16 cellular contexts compared by ENCODE assay signal in the genomic region with DNA sequence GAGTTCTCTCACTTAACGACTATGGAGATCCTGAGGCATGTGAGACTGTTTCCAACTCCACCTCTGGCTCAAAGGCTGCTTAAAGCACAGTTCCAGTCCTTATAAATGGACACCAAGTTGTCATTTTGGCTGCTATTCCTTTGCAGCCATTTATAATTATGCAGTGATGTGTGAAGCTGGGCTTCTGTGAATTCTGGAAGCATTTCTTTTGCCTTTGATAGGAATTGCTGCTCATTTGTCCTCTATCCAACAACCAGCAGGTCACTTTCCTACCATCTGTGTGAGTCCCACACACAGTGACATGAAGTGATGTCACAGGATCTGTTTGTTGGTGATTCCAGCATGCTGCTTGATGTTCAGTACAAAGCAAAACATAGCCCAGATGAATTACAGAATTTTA. TPM values are rescaled to one million over a fixed set of nuclear protein-coding genes. Genes with fewer than 3 reads are reported as not detected.
A peak's percentile ranks its signal among the peaks of the same experiment; 100 is the strongest.
DNase-seq lines count a peak whose midpoint lies in the region; ATAC-seq and TF ChIP-seq lines count a peak whose summit lies in the region.
"Had no signal": no experiment of that assay in that cellular context is flagged by ENCODE, and none has a peak within 500 bp of the region (broad histone marks: within the 10 kb centered on the region; RNA-seq: fewer than 3 reads in every experiment).

No MANE protein-coding gene starts in this region.

- H3K9me3 ChIP-seq in CD4-positive, CD25-positive, alpha-beta regulatory T cell (ENCODE audit: control insufficient read depth in 2 of 2, low read length in 2 of 2), result no peaks in the 10 kb centered on the region
- H3K9me3 ChIP-seq in ascending aorta, result no peaks in the 10 kb centered on the region
- H3K9me3 ChIP-seq: colonic mucosa had no signal

- H3K4me1 ChIP-seq in CD4-positive, CD25-positive, alpha-beta regulatory T cell (ENCODE audit: control insufficient read depth, insufficient read depth, low read length, poor library complexity, severe bottlenecking), result peaks cover 77% of the 10 kb centered on the region
- H3K4me1 ChIP-seq in KMS-11 (ENCODE audit: low read depth, poor library complexity, severe bottlenecking), result peaks cover 62% of the 10 kb centered on the region
- peaks cover 0 to 5% of the 10 kb centered on the region in 2 donors for H3K4me1 ChIP-seq in ascending aorta

- H3K9ac ChIP-seq in KMS-11, result no peak overlapping the region

- TF ChIP-seq CTCF in KMS-11 (conservative IDR thresholded peaks at IDR 0.05; ENCODE audit: low read depth, low read length) (no peak), ascending aorta (IDR thresholded peaks at IDR 0.05) (no peak), glutamatergic neuron (IDR thresholded peaks at IDR 0.05; ENCODE audit: partially characterized antibody, unreplicated experiment) (no peak)

- no peaks in the 10 kb centered on the region for H4K20me1 ChIP-seq in KMS-11 (ENCODE audit: insufficient read depth)

- peak overlapping the region; percentile 81 for H3K4me3 ChIP-seq in CD4-positive, CD25-positive, alpha-beta regulatory T cell (ENCODE audit: low read depth, low read length)
- H3K4me3 ChIP-seq in KMS-11 (IDR thresholded peaks at IDR 0.05; ENCODE audit: insufficient read depth, low read depth, low read length) (no peak overlapping the region), ascending aorta (no peak overlapping the region)
- H3K4me3 ChIP-seq: colonic mucosa had no signal

- H3K36me3 Mint-ChIP-seq in CD4-positive, CD25-positive, alpha-beta regulatory T cell, result no peaks in the 10 kb centered on the region
- H3K36me3 Mint-ChIP-seq in activated naive CD8-positive, alpha-beta T cell treated with anti-CD3 and anti-CD28 coated beads, Interleukin-2, amount 10 ng/mL, durations not matched to agents 7 days and 5 days, result peaks cover 12% of the 10 kb centered on the region
- no peaks in the 10 kb centered on the region for H3K36me3 Mint-ChIP-seq in glutamatergic neuron (ENCODE audit: unreplicated experiment)

- no peak overlapping the region for H2AFZ ChIP-seq in KMS-11 (ENCODE audit: low read depth)

- H3K4me3 Mint-ChIP-seq in CD4-positive, CD25-positive, alpha-beta regulatory T cell, result peak overlapping the region in 3 of 4 donors; percentile 7 to 80 (median 20)
- H3K4me3 Mint-ChIP-seq in activated naive CD8-positive, alpha-beta T cell treated with anti-CD3 and anti-CD28 coated beads, Interleukin-2, amount 10 ng/mL, durations not matched to agents 7 days and 5 days, result no peak overlapping the region
- H3K4me3 Mint-ChIP-seq in glutamatergic neuron (ENCODE audit: unreplicated experiment), result no peak overlapping the region
- H3K4me3 Mint-ChIP-seq: activated B cell treated with CpG ODN at 0.5 μM for 24 hours had no signal

- no peak for DNase-seq in CD4-positive, CD25-positive, alpha-beta regulatory T cell
- no peak for DNase-seq in activated naive CD8-positive, alpha-beta T cell treated with anti-CD3 and anti-CD28 coated beads, Interleukin-2, amount 10 ng/mL, durations not matched to agents 7 days and 5 days
- peak; percentile 53 for DNase-seq in inferior parietal cortex (ENCODE audit: extremely low spot score)
- no peak for DNase-seq in ascending aorta (ENCODE audit: low spot score in 2 of 2)
- DNase-seq in glutamatergic neuron, result no peak
- DNase-seq: activated B cell treated with CpG ODN at 0.5 μM for 24 hours, colonic mucosa, COR-L47, Kasumi-1, NCI-H1105, occipital lobe, SIG-M5 had no signal

- intact Hi-C loops in ascending aorta (cut with DNase I), result no loop called here

- no peaks in the 10 kb centered on the region for H3K36me3 ChIP-seq in CD4-positive, CD25-positive, alpha-beta regulatory T cell (ENCODE audit: control insufficient read depth, insufficient read depth, low read length)
- H3K36me3 ChIP-seq in KMS-11 (ENCODE audit: insufficient read depth), result no peaks in the 10 kb centered on the region
- H3K36me3 ChIP-seq in ascending aorta, result no peaks in the 10 kb centered on the region
- H3K36me3 ChIP-seq: colonic mucosa had no signal

- H3K27ac Mint-ChIP-seq in CD4-positive, CD25-positive, alpha-beta regulatory T cell, result peak overlapping the region; percentile 85 to 98 (median 93)
- peak overlapping the region; percentile 8 for H3K27ac Mint-ChIP-seq in activated naive CD8-positive, alpha-beta T cell treated with anti-CD3 and anti-CD28 coated beads, Interleukin-2, amount 10 ng/mL, durations not matched to agents 7 days and 5 days
- no peak overlapping the region for H3K27ac Mint-ChIP-seq in glutamatergic neuron (ENCODE audit: unreplicated experiment)

- no peaks in the 10 kb centered on the region for H3K27me3 Mint-ChIP-seq in CD4-positive, CD25-positive, alpha-beta regulatory T cell
- no peaks in the 10 kb centered on the region for H3K27me3 Mint-ChIP-seq in activated naive CD8-positive, alpha-beta T cell treated with anti-CD3 and anti-CD28 coated beads, Interleukin-2, amount 10 ng/mL, durations not matched to agents 7 days and 5 days
- no peaks in the 10 kb centered on the region for H3K27me3 Mint-ChIP-seq in glutamatergic neuron (ENCODE audit: unreplicated experiment)
- H3K27me3 Mint-ChIP-seq: activated B cell treated with CpG ODN at 0.5 μM for 24 hours had no signal

- no peaks in the 10 kb centered on the region for H3K27me3 ChIP-seq in CD4-positive, CD25-positive, alpha-beta regulatory T cell (ENCODE audit: control insufficient read depth, insufficient read depth, low read length)
- no peaks in the 10 kb centered on the region for H3K27me3 ChIP-seq in KMS-11 (ENCODE audit: insufficient read depth, low read depth)
- H3K27me3 ChIP-seq in ascending aorta, result no peaks in the 10 kb centered on the region
- H3K27me3 ChIP-seq: colonic mucosa had no signal

- H3K4me1 Mint-ChIP-seq in CD4-positive, CD25-positive, alpha-beta regulatory T cell, result peaks cover 30 to 89% (median 74%) of the 10 kb centered on the region in 4 donors
- peaks cover 63% of the 10 kb centered on the region for H3K4me1 Mint-ChIP-seq in activated naive CD8-positive, alpha-beta T cell treated with anti-CD3 and anti-CD28 coated beads, Interleukin-2, amount 10 ng/mL, durations not matched to agents 7 days and 5 days
- no peaks in the 10 kb centered on the region for H3K4me1 Mint-ChIP-seq in glutamatergic neuron (ENCODE audit: low read depth, unreplicated experiment)

- POLR2A ChIA-PET in activated naive CD8-positive, alpha-beta T cell treated with anti-CD3 and anti-CD28 coated beads, Interleukin-2, amount 10 ng/mL, durations not matched to agents 7 days and 5 days (lab: Charles Lee), result interaction anchor here (0.7 to 4.6 kb wide), 5 partner anchors 15 to 107 kb away, joined by 3 to 55 read pairs (median 16); a partner anchor contains a TSS

- peak overlapping the region; percentile 79; the same call in 1 of the 2 replicates for H3K4me2 ChIP-seq in KMS-11

- no peaks in the 10 kb centered on the region for H3K79me2 ChIP-seq in KMS-11 (ENCODE audit: insufficient read depth, low read depth)

- ATAC-seq in CD4-positive, CD25-positive, alpha-beta regulatory T cell (ENCODE audit: low read depth in 2 of 2), result no peak
- no peak for ATAC-seq in activated naive CD8-positive, alpha-beta T cell treated with anti-CD3 and anti-CD28 coated beads, Interleukin-2, amount 10 ng/mL, durations not matched to agents 7 days and 5 days (ENCODE audit: low read depth)
- no peak for ATAC-seq in GM21381 (IDR thresholded peaks at IDR 0.05; ENCODE audit: unreplicated experiment)
- no peak for ATAC-seq in HG03571 (IDR thresholded peaks at IDR 0.05; ENCODE audit: unreplicated experiment)
- ATAC-seq: right cardiac atrium had no signal

- H3K9me3 Mint-ChIP-seq in CD4-positive, CD25-positive, alpha-beta regulatory T cell, result no peaks in the 10 kb centered on the region
- peaks cover 2% of the 10 kb centered on the region for H3K9me3 Mint-ChIP-seq in activated naive CD8-positive, alpha-beta T cell treated with anti-CD3 and anti-CD28 coated beads, Interleukin-2, amount 10 ng/mL, durations not matched to agents 7 days and 5 days
- H3K9me3 Mint-ChIP-seq in glutamatergic neuron (ENCODE audit: unreplicated experiment), result no peaks in the 10 kb centered on the region
- H3K9me3 Mint-ChIP-seq: activated B cell treated with CpG ODN at 0.5 μM for 24 hours had no signal

- peak overlapping the region; percentile 87 for H3K27ac ChIP-seq in CD4-positive, CD25-positive, alpha-beta regulatory T cell (ENCODE audit: insufficient read depth, low read length, poor library complexity, severe bottlenecking)
- no peak overlapping the region for H3K27ac ChIP-seq in KMS-11
- no peak overlapping the region for H3K27ac ChIP-seq in ascending aorta

RNA-seq across cellular contexts. Expression of a gene that starts 28.5 kb away (rescaled TPM):
- total RNA-seq in CD4-positive, CD25-positive, alpha-beta regulatory T cell, result 4.4 TPM
- 1 to 10 TPM in 2 of 4 donors, under 1 TPM in 1, not detected in 1; 0.32 to 2.1 (median 2.1) TPM for polyA plus RNA-seq in CD4-positive, CD25-positive, alpha-beta regulatory T cell
- 1 to 10 TPM; 4.2 to 5.1 TPM for total RNA-seq in activated naive CD8-positive, alpha-beta T cell treated with anti-CD3 and anti-CD28 coated beads, Interleukin-2, amount 10 ng/mL, durations not matched to agents 7 days and 5 days
- total RNA-seq in ascending aorta, result 7.3 TPM
- total RNA-seq in glutamatergic neuron (ENCODE audit: unreplicated experiment), result 25.6 TPM

RNA-seq across cellular contexts. Expression of a gene that starts 29.6 kb away (rescaled TPM):
- 5.4 TPM for total RNA-seq in CD4-positive, CD25-positive, alpha-beta regulatory T cell
- 10 to 100 TPM in 3 of 4 donors, 1 to 10 TPM in 1; 8.6 to 18.5 (median 15.5) TPM for polyA plus RNA-seq in CD4-positive, CD25-positive, alpha-beta regulatory T cell
- 10 to 100 TPM; 25.7 to 26.4 TPM for total RNA-seq in activated naive CD8-positive, alpha-beta T cell treated with anti-CD3 and anti-CD28 coated beads, Interleukin-2, amount 10 ng/mL, durations not matched to agents 7 days and 5 days
- 6.1 TPM for total RNA-seq in ascending aorta
- total RNA-seq in glutamatergic neuron (ENCODE audit: unreplicated experiment), result 2.7 TPM

Comparison
In these comparisons a context has a peak if more than half of its experiments do, and no peak if none do; other contexts are left out.
1. H3K4me3 Mint-ChIP-seq: peak in CD4-positive, CD25-positive, alpha-beta regulatory T cell (3 of 4); none in activated naive CD8-positive, alpha-beta T cell treated with anti-CD3 and anti-CD28 coated beads, Interleukin-2, amount 10 ng/mL, durations not matched to agents 7 days and 5 days (single experiment) and glutamatergic neuron (single experiment).